In genomic region chrX:153726286-153727107, GRCh38 we compare ENCODE assay signal across 8 cellular contexts. TPM values are rescaled to one million over a fixed set of nuclear protein-coding genes. Genes with fewer than 3 reads are reported as not detected.
DNase-seq lines count a peak whose midpoint lies in the region; ATAC-seq, FAIRE-seq and TF ChIP-seq lines count a peak whose summit lies in the region.

No MANE protein-coding gene starts in this region.

- TF ChIP-seq EP300 in GM12878 (IDR thresholded peaks at IDR 0.05; ENCODE audit: borderline replicate concordance in 1 of 2, control insufficient read depth in 1 of 2, low read depth in 2 of 2, low read length in 2 of 2) = peak in 1 of 2 experiments; percentile 31; a peak in 1 of 4 replicates

- CTCF ChIA-PET in GM12878 (lab: Yijun Ruan, JAX) = interaction anchor here (1.2 to 1.4 kb wide), 2 partner anchors 10 to 59 kb away, joined by 4 to 5 read pairs; no protein-coding TSS in a partner anchor

- no peaks in the 10 kb centered on the region for H3F3A ChIP-seq in smooth muscle cell (ENCODE audit: low read depth)

- peaks cover 30% of the 10 kb centered on the region for H3K4me1 ChIP-seq in GM12878 (ENCODE audit: control insufficient read depth, insufficient read depth, low read length)
- peaks cover 28% of the 10 kb centered on the region for H3K4me1 ChIP-seq in keratinocyte (ENCODE audit: control insufficient read depth, extremely low read depth, insufficient read depth, low read length)
- peaks cover 12% of the 10 kb centered on the region for H3K4me1 ChIP-seq in smooth muscle cell (ENCODE audit: low read depth)

- RAD21 ChIA-PET in GM12878 (lab: Charles Lee; ENCODE audit: unreplicated experiment) = interaction anchor here (1.4 kb wide), 1 partner anchor 9 kb away, joined by 3 read pairs; no protein-coding TSS in a partner anchor

- no TSS peak for BruUV-seq in GM12878 (replicated peaks; lab: Mats Ljungman, UMichigan)

- TF ChIP-seq RAD21 in GM12878 (IDR thresholded peaks at IDR 0.05; ENCODE audit: insufficient read depth, low read depth, low read length) = no peak

- in situ Hi-C loops in GM12878 (cut with MboI) = no loop called here

- dilution Hi-C loops in keratinocyte (cut with MboI; ENCODE audit: extremely low pct_ligation_motif_present, low sequenced_read_pairs) = no loop called here

- H3K36me3 ChIP-seq in GM12878 (ENCODE audit: control insufficient read depth in 2 of 2, insufficient read depth in 2 of 2, low read length in 1 of 2) = no peaks in the 10 kb centered on the region
- H3K36me3 ChIP-seq in keratinocyte (ENCODE audit: control insufficient read depth in 2 of 2, extremely low read depth in 1 of 2, insufficient read depth in 2 of 2, low read length in 2 of 2) = peaks cover 0 to 3% of the 10 kb centered on the region in 2 experiments
- no peaks in the 10 kb centered on the region for H3K36me3 ChIP-seq in smooth muscle cell (ENCODE audit: low read depth)

- peak; percentile 57 for DNase-seq in COLO829 (ENCODE audit: low spot score)
- peak; percentile 87 for DNase-seq in GM19238 (ENCODE audit: insufficient read length, low spot score)
- DNase-seq in RPMI7951 (ENCODE audit: low read depth) = peak; percentile 80
- peak; percentile 48 for DNase-seq in GM12878 (ENCODE audit: low read depth, low spot score)
- no peak for DNase-seq in keratinocyte (ENCODE audit: low read depth, low spot score)
- no peak for DNase-seq in smooth muscle cell (lab: John Stamatoyannopoulos, UW; ENCODE audit: unreplicated experiment)
- DNase-seq in SW 1271 (lab: John Stamatoyannopoulos, UW) = no peak

- H2AFZ ChIP-seq in GM12878 (ENCODE audit: control insufficient read depth, low read depth, low read length) (no peak overlapping the region), keratinocyte (ENCODE audit: control insufficient read depth, low read length) (peak overlapping the region; percentile 9), smooth muscle cell (ENCODE audit: low read depth) (no peak overlapping the region)

- H3K4me3 ChIP-seq in GM12878 = no peak overlapping the region
- H3K4me3 ChIP-seq in keratinocyte (ENCODE audit: control insufficient read depth in 2 of 3, extremely low read depth in 1 of 3, insufficient read depth in 2 of 3, low read depth in 1 of 3, low read length in 3 of 3) = peak overlapping the region in 1 of 3 experiments; percentile 6
- peak overlapping the region; percentile 26 for H3K4me3 ChIP-seq in smooth muscle cell

- 32% methylated on average over 29 of the region's 35 CpGs for WGBS in GM12878 (ENCODE audit: insufficient coverage, insufficient replicate concordance, low lambda C conversion rate, missing lambda C conversion rate)
- 52% methylated on average over 35 of the region's 35 CpGs for WGBS in smooth muscle cell (ENCODE audit: low lambda C conversion rate)

- TF ChIP-seq CTCF in GM12878 (IDR thresholded peaks at IDR 0.05 in 2 of 3, conservative IDR thresholded peaks at IDR 0.05 in 1 of 3; ENCODE audit: control insufficient read depth in 2 of 3, extremely low read depth in 1 of 3, insufficient read depth in 1 of 3, low read depth in 3 of 3, low read length in 3 of 3) (no peak), keratinocyte (optimal IDR thresholded peaks at IDR 0.05 in 1 of 3, IDR thresholded peaks at IDR 0.05 in 1 of 3, conservative IDR thresholded peaks at IDR 0.05 in 1 of 3; ENCODE audit: extremely low read depth in 1 of 3, insufficient read depth in 2 of 3, low read length in 3 of 3) (no peak), smooth muscle cell (IDR thresholded peaks at IDR 0.05; ENCODE audit: borderline replicate concordance, insufficient read depth, poor library complexity, severe bottlenecking) (no peak)

- ATAC-seq in HG03342 (IDR thresholded peaks at IDR 0.05; ENCODE audit: unreplicated experiment) = peak; percentile 52
- ATAC-seq in GM12878 = peak; percentile 72

- peak; percentile 52 for FAIRE-seq in GM12878 (lab: Jason Lieb, UNC)
- no peak for FAIRE-seq in keratinocyte (lab: Jason Lieb, UNC)

- TF ChIP-seq POLR2A in GM12878 (IDR thresholded peaks at IDR 0.05; ENCODE audit: low read depth, low read length) = no peak

- peaks cover 17% of the 10 kb centered on the region for H3K79me2 ChIP-seq in GM12878 (ENCODE audit: control insufficient read depth, insufficient read depth, low read length)
- H3K79me2 ChIP-seq in keratinocyte (ENCODE audit: control insufficient read depth, insufficient read depth, low read length) = peaks cover 17% of the 10 kb centered on the region
- peaks cover 24% of the 10 kb centered on the region for H3K79me2 ChIP-seq in smooth muscle cell (ENCODE audit: low read depth)

- SMC1A ChIA-PET in GM12878 (lab: Charles Lee; ENCODE audit: uncharacterized antibody, unreplicated experiment) = no interaction called here

- H4K20me1 ChIP-seq in GM12878 (ENCODE audit: control insufficient read depth, insufficient read depth) (no peaks in the 10 kb centered on the region), keratinocyte (ENCODE audit: control insufficient read depth, extremely low read depth, insufficient read depth, low read length) (peaks cover 2% of the 10 kb centered on the region), smooth muscle cell (ENCODE audit: low read depth) (peaks cover 18% of the 10 kb centered on the region)

- H3K27me3 ChIP-seq in GM12878 (replicated peaks in 1 of 2; ENCODE audit: control insufficient read depth in 2 of 2, insufficient read depth in 2 of 2, low read length in 1 of 2) = no peaks in the 10 kb centered on the region
- H3K27me3 ChIP-seq in keratinocyte (ENCODE audit: control insufficient read depth, extremely low read depth, insufficient read depth, low read length) = no peaks in the 10 kb centered on the region
- no peaks in the 10 kb centered on the region for H3K27me3 ChIP-seq in smooth muscle cell (ENCODE audit: low read depth)

- peak overlapping the region; percentile 52 for H3K4me2 ChIP-seq in GM12878 (ENCODE audit: control insufficient read depth, insufficient read depth)
- peak overlapping the region; percentile 54 for H3K4me2 ChIP-seq in keratinocyte (ENCODE audit: control insufficient read depth, extremely low read depth, insufficient read depth, low read depth, low read length)
- peak overlapping the region; percentile 86 for H3K4me2 ChIP-seq in smooth muscle cell

- intact Hi-C loops in GM12878 (cut with micrococcal nuclease; ENCODE audit: unreplicated experiment) = no loop called here

- H3K9me1 ChIP-seq in keratinocyte (ENCODE audit: control insufficient read depth, extremely low read depth, insufficient read depth, low read length) = no peaks in the 10 kb centered on the region

- no peaks in the 10 kb centered on the region; the same call in 2 of the 3 replicates for H3K9me3 ChIP-seq in GM12878 (replicated peaks; ENCODE audit: control insufficient read depth, insufficient read depth, low read length)
- no peaks in the 10 kb centered on the region for H3K9me3 ChIP-seq in keratinocyte (ENCODE audit: control insufficient read depth, low read depth, low read length)
- H3K9me3 ChIP-seq in smooth muscle cell (replicated peaks; ENCODE audit: low read depth) = no peaks in the 10 kb centered on the region

- H3K9ac ChIP-seq in GM12878 (ENCODE audit: control insufficient read depth, insufficient read depth, low read length) (no peak overlapping the region; the same call in 1 of the 2 replicates), keratinocyte (ENCODE audit: control insufficient read depth, extremely low read depth, insufficient read depth, low read length) (peak overlapping the region; percentile 9), smooth muscle cell (ENCODE audit: low read depth) (no peak overlapping the region)

- H3K27ac ChIP-seq in GM12878 (ENCODE audit: control insufficient read depth, insufficient read depth) (peak overlapping the region; percentile 28), keratinocyte (ENCODE audit: control insufficient read depth, insufficient read depth, low read length) (no peak overlapping the region), smooth muscle cell (ENCODE audit: low read depth) (peak overlapping the region; percentile 63)

- POLR2A ChIA-PET in GM12878 (lab: Charles Lee) = interaction anchor here (0.6 to 1.3 kb wide), 4 partner anchors 9 to 279 kb away, joined by 3 to 6 read pairs (median 4); partner anchors contain the start of gene ARHGAP4

RNA-seq across cellular contexts. Expression of gene ABCD1, which starts 1.8 kb away (rescaled TPM):
- total RNA-seq in RPMI7951 (2014; rRNA removed; shearing (Covaris generic)) = 7.0 and 9.8 TPM in 2 replicates
- 10.6 and 14.9 TPM in 2 replicates for total RNA-seq in GM12878 (2013; cell fraction: nucleolus; rRNA removed)
- 3.8 and 5.1 TPM in 2 replicates for total RNA-seq in GM12878 (2014; rRNA removed)
- total RNA-seq in GM12878 (2014; rRNA removed; fragmentation: Illumina TruSeq; extraction: Trizol) = 1.4 and 1.8 TPM in 2 replicates
- total RNA-seq in GM12878 (2021) = 6.5 and 6.8 TPM in 2 replicates
- 1.9 TPM for polyA plus RNA-seq in GM12878 (2011; ENCODE audit: low read depth)
- 0.55 and 1.3 TPM in 2 replicates for polyA plus RNA-seq in GM12878 (2011; rRNA removed)
- polyA plus RNA-seq in GM12878 (2011; cell fraction: cytosol; rRNA removed) = 1.6 and 1.9 TPM in 2 replicates
- 8.1 and 9.6 TPM in 2 replicates for polyA plus RNA-seq in GM12878 (2011; cell fraction: nucleus; rRNA removed)
- polyA plus RNA-seq in GM12878 (2012) = 3.9 and 4.1 TPM in 2 replicates
- 0.19 and 0.96 TPM in 2 replicates for polyA plus RNA-seq in GM12878 (2014; fragmentation: Illumina TruSeq; extraction: Trizol)
- polyA plus RNA-seq in GM12878 (2014; fragmentation: Nextera tagmentation; extraction: Ambion mirVana) = under 1 TPM; 0.13 to 0.35 TPM
- 3.9 and 5.1 TPM in 2 replicates for polyA plus RNA-seq in GM12878 (2014; rRNA removed)
- 1 to 10 TPM; 1.4 to 1.6 TPM for polyA plus RNA-seq in GM12878 (2016; fragmentation: Nextera tagmentation; extraction: Ambion mirVana)
- 2.3 and 4.7 TPM in 2 replicates for polyA minus RNA-seq in GM12878 (2011; rRNA and poly(A)+ RNA removed)
- 2.3 and 2.5 TPM in 2 replicates for polyA minus RNA-seq in GM12878 (2011; cell fraction: cytosol; rRNA and poly(A)+ RNA removed)
- 6.9 and 13.2 TPM in 2 replicates for polyA minus RNA-seq in GM12878 (2011; cell fraction: nucleus; rRNA and poly(A)+ RNA removed)
- polyA plus RNA-seq in keratinocyte = 0.81 to 2.0 TPM (median 0.86 TPM) in 3 replicates
- polyA plus RNA-seq in keratinocyte (2011; ENCODE audit: low read depth) = 0.32 TPM
- polyA plus RNA-seq in keratinocyte (2011; cell fraction: cytosol; rRNA removed) = 0.78 and 1.8 TPM in 2 replicates
- polyA plus RNA-seq in keratinocyte (2011; cell fraction: nucleus; rRNA removed) = 3.2 TPM in 2 replicates
- 1.3 and 3.9 TPM in 2 replicates for polyA plus RNA-seq in keratinocyte (2012; ENCODE audit: low replicate concordance)
- polyA minus RNA-seq in keratinocyte = 2.1 to 6.0 TPM (median 2.9 TPM) in 3 replicates
- polyA minus RNA-seq in keratinocyte (2011; cell fraction: cytosol; rRNA and poly(A)+ RNA removed) = 3.5 TPM
- polyA minus RNA-seq in keratinocyte (2011; cell fraction: nucleus; rRNA and poly(A)+ RNA removed) = 4.3 and 7.4 TPM in 2 replicates
- total RNA-seq in smooth muscle cell = 6.2 and 7.1 TPM in 2 replicates
- polyA plus RNA-seq in smooth muscle cell = 9.4 and 10.9 TPM in 2 replicates

RNA-seq across cellular contexts. Expression of gene BCAP31, which starts 2.3 kb away (rescaled TPM):
- total RNA-seq in RPMI7951 (2014; rRNA removed; shearing (Covaris generic)) = 128 and 135 TPM in 2 replicates
- 51.0 and 52.3 TPM in 2 replicates for total RNA-seq in GM12878 (2013; cell fraction: nucleolus; rRNA removed)
- total RNA-seq in GM12878 (2014; rRNA removed) (62.7 and 72.8 TPM in 2 replicates), GM12878 (2014; rRNA removed; fragmentation: Illumina TruSeq; extraction: Trizol) (61.5 and 63.1 TPM in 2 replicates), GM12878 (2021) (104 and 109 TPM in 2 replicates), smooth muscle cell (128 and 139 TPM in 2 replicates)
- polyA plus RNA-seq in GM12878 (2011; ENCODE audit: low read depth) = 105 TPM
- polyA plus RNA-seq in GM12878 (2011; rRNA removed) (52.8 and 82.4 TPM in 2 replicates), GM12878 (2014; fragmentation: Illumina TruSeq; extraction: Trizol) (73.4 and 78.7 TPM in 2 replicates), GM12878 (2014; fragmentation: Nextera tagmentation; extraction: Ambion mirVana) (100 to 1,000 TPM; 201 to 246 TPM), GM12878 (2014; rRNA removed) (71.3 and 79.4 TPM in 2 replicates), GM12878 (2016; fragmentation: Nextera tagmentation; extraction: Ambion mirVana) (100 to 1,000 TPM; 163 to 166 TPM), keratinocyte (260 to 267 TPM (median 262 TPM) in 3 replicates), smooth muscle cell (207 and 260 TPM in 2 replicates)
- 80.8 and 95.5 TPM in 2 replicates for polyA plus RNA-seq in GM12878 (2011; cell fraction: cytosol; rRNA removed)
- 56.0 and 56.2 TPM in 2 replicates for polyA plus RNA-seq in GM12878 (2011; cell fraction: nucleus; rRNA removed)
- 91.6 and 145 TPM in 2 replicates for polyA plus RNA-seq in GM12878 (2012)
- polyA minus RNA-seq in GM12878 (2011; rRNA and poly(A)+ RNA removed) = 80.5 and 90.3 TPM in 2 replicates
- 25.3 and 32.3 TPM in 2 replicates for polyA minus RNA-seq in GM12878 (2011; cell fraction: cytosol; rRNA and poly(A)+ RNA removed)
- polyA minus RNA-seq in GM12878 (2011; cell fraction: nucleus; rRNA and poly(A)+ RNA removed) = 14.9 and 28.0 TPM in 2 replicates
- 151 TPM for polyA plus RNA-seq in keratinocyte (2011; ENCODE audit: low read depth)
- 238 and 264 TPM in 2 replicates for polyA plus RNA-seq in keratinocyte (2011; cell fraction: cytosol; rRNA removed)
- 373 and 377 TPM in 2 replicates for polyA plus RNA-seq in keratinocyte (2011; cell fraction: nucleus; rRNA removed)
- 285 and 352 TPM in 2 replicates for polyA plus RNA-seq in keratinocyte (2012; ENCODE audit: low replicate concordance)
- 247 to 367 TPM (median 298 TPM) in 3 replicates for polyA minus RNA-seq in keratinocyte
- polyA minus RNA-seq in keratinocyte (2011; cell fraction: cytosol; rRNA and poly(A)+ RNA removed) = 181 TPM
- polyA minus RNA-seq in keratinocyte (2011; cell fraction: nucleus; rRNA and poly(A)+ RNA removed) = 111 and 169 TPM in 2 replicates

RNA-seq across cellular contexts. Expression of gene PLXNB3, which starts 37.6 kb away (rescaled TPM):
- total RNA-seq in RPMI7951 (2014; rRNA removed; shearing (Covaris generic)) = 2.0 and 3.8 TPM in 2 replicates
- 0.31 TPM in 1 of 2 replicates, not detected in the other for total RNA-seq in GM12878 (2013; cell fraction: nucleolus; rRNA removed)
- total RNA-seq in GM12878 (2014; rRNA removed) (not detected in 2 replicates), GM12878 (2014; rRNA removed; fragmentation: Illumina TruSeq; extraction: Trizol) (not detected in 2 replicates), GM12878 (2021) (0.21 and 0.53 TPM in 2 replicates), smooth muscle cell (0.58 and 0.67 TPM in 2 replicates)
- 0.31 TPM for polyA plus RNA-seq in GM12878 (2011; ENCODE audit: low read depth)
- polyA plus RNA-seq in GM12878 (2011; rRNA removed) (0.14 and 0.20 TPM in 2 replicates), GM12878 (2014; fragmentation: Illumina TruSeq; extraction: Trizol) (0.18 TPM in 1 of 2 replicates, not detected in the other), GM12878 (2014; fragmentation: Nextera tagmentation; extraction: Ambion mirVana) (not detected), GM12878 (2014; rRNA removed) (0.62 and 0.68 TPM in 2 replicates), GM12878 (2016; fragmentation: Nextera tagmentation; extraction: Ambion mirVana) (under 1 TPM; 0.06 to 0.43 TPM), keratinocyte (7.2 to 14.4 TPM (median 8.6 TPM) in 3 replicates), smooth muscle cell (3.9 and 7.8 TPM in 2 replicates)
- polyA plus RNA-seq in GM12878 (2011; cell fraction: cytosol; rRNA removed) = 0.09 and 0.38 TPM in 2 replicates
- polyA plus RNA-seq in GM12878 (2011; cell fraction: nucleus; rRNA removed) = 3.5 and 3.7 TPM in 2 replicates
- polyA plus RNA-seq in GM12878 (2012) = 0.19 and 0.79 TPM in 2 replicates
- polyA minus RNA-seq in GM12878 (2011; rRNA and poly(A)+ RNA removed) = 0.82 TPM in 1 of 2 replicates, not detected in the other
- 0.94 TPM in 1 of 2 replicates, not detected in the other for polyA minus RNA-seq in GM12878 (2011; cell fraction: cytosol; rRNA and poly(A)+ RNA removed)
- 0.36 and 0.48 TPM in 2 replicates for polyA minus RNA-seq in GM12878 (2011; cell fraction: nucleus; rRNA and poly(A)+ RNA removed)
- 8.8 TPM for polyA plus RNA-seq in keratinocyte (2011; ENCODE audit: low read depth)
- polyA plus RNA-seq in keratinocyte (2011; cell fraction: cytosol; rRNA removed) = 1.8 and 3.8 TPM in 2 replicates
- 41.3 and 62.6 TPM in 2 replicates for polyA plus RNA-seq in keratinocyte (2011; cell fraction: nucleus; rRNA removed)
- 8.4 and 10.0 TPM in 2 replicates for polyA plus RNA-seq in keratinocyte (2012; ENCODE audit: low replicate concordance)
- 15.3 to 21.0 TPM (median 19.4 TPM) in 3 replicates for polyA minus RNA-seq in keratinocyte
- 9.6 TPM for polyA minus RNA-seq in keratinocyte (2011; cell fraction: cytosol; rRNA and poly(A)+ RNA removed)
- 20.2 TPM in 2 replicates for polyA minus RNA-seq in keratinocyte (2011; cell fraction: nucleus; rRNA and poly(A)+ RNA removed)

RNA-seq across cellular contexts. Expression of gene SLC6A8, which starts 38.8 kb away (rescaled TPM):
- 4.7 and 5.2 TPM in 2 replicates for total RNA-seq in RPMI7951 (2014; rRNA removed; shearing (Covaris generic))
- total RNA-seq in GM12878 (2013; cell fraction: nucleolus; rRNA removed) = 1.2 and 1.4 TPM in 2 replicates
- not detected in 2 replicates for total RNA-seq in GM12878 (2014; rRNA removed)
- total RNA-seq in GM12878 (2014; rRNA removed; fragmentation: Illumina TruSeq; extraction: Trizol) = not detected in 2 replicates
- total RNA-seq in GM12878 (2021) = 0.29 and 0.72 TPM in 2 replicates
- polyA plus RNA-seq in GM12878 (2011; ENCODE audit: low read depth) = 0.75 TPM
- 0.23 and 0.30 TPM in 2 replicates for polyA plus RNA-seq in GM12878 (2011; rRNA removed)
- 0.32 and 0.57 TPM in 2 replicates for polyA plus RNA-seq in GM12878 (2011; cell fraction: cytosol; rRNA removed)
- polyA plus RNA-seq in GM12878 (2011; cell fraction: nucleus; rRNA removed) = 1.4 and 2.3 TPM in 2 replicates
- 2.0 TPM in 2 replicates for polyA plus RNA-seq in GM12878 (2012)
- polyA plus RNA-seq in GM12878 (2014; fragmentation: Illumina TruSeq; extraction: Trizol) = 0.01 TPM in 1 of 2 replicates, not detected in the other
- not detected for polyA plus RNA-seq in GM12878 (2014; fragmentation: Nextera tagmentation; extraction: Ambion mirVana)
- 0.06 TPM in 1 of 2 replicates, not detected in the other for polyA plus RNA-seq in GM12878 (2014; rRNA removed)
- polyA plus RNA-seq in GM12878 (2016; fragmentation: Nextera tagmentation; extraction: Ambion mirVana) = under 1 TPM in 1 of 2 experiments, not detected in 1; 0.10 TPM
- polyA minus RNA-seq in GM12878 (2011; rRNA and poly(A)+ RNA removed) = 0.22 and 0.67 TPM in 2 replicates
- polyA minus RNA-seq in GM12878 (2011; cell fraction: cytosol; rRNA and poly(A)+ RNA removed) = 1.2 and 1.4 TPM in 2 replicates
- polyA minus RNA-seq in GM12878 (2011; cell fraction: nucleus; rRNA and poly(A)+ RNA removed) = 0.12 and 0.48 TPM in 2 replicates
- polyA plus RNA-seq in keratinocyte = 33.6 to 56.7 TPM (median 56.1 TPM) in 3 replicates
- 5.0 TPM for polyA plus RNA-seq in keratinocyte (2011; ENCODE audit: low read depth)
- 36.1 and 67.5 TPM in 2 replicates for polyA plus RNA-seq in keratinocyte (2011; cell fraction: cytosol; rRNA removed)
- 134 and 177 TPM in 2 replicates for polyA plus RNA-seq in keratinocyte (2011; cell fraction: nucleus; rRNA removed)
- 44.7 and 84.3 TPM in 2 replicates for polyA plus RNA-seq in keratinocyte (2012; ENCODE audit: low replicate concordance)
- 95.2 to 220 TPM (median 115 TPM) in 3 replicates for polyA minus RNA-seq in keratinocyte
- 109 TPM for polyA minus RNA-seq in keratinocyte (2011; cell fraction: cytosol; rRNA and poly(A)+ RNA removed)
- 101 and 107 TPM in 2 replicates for polyA minus RNA-seq in keratinocyte (2011; cell fraction: nucleus; rRNA and poly(A)+ RNA removed)
- 42.6 and 45.2 TPM in 2 replicates for total RNA-seq in smooth muscle cell
- 98.1 and 128 TPM in 2 replicates for polyA plus RNA-seq in smooth muscle cell

RNA-seq across cellular contexts. Expression of gene PNCK, which starts 52.9 kb away (rescaled TPM):
- not detected in 2 replicates for total RNA-seq in RPMI7951 (2014; rRNA removed; shearing (Covaris generic))
- total RNA-seq in GM12878 (2013; cell fraction: nucleolus; rRNA removed) = 0.66 and 1.4 TPM in 2 replicates
- total RNA-seq in GM12878 (2014; rRNA removed) (not detected in 2 replicates), GM12878 (2014; rRNA removed; fragmentation: Illumina TruSeq; extraction: Trizol) (not detected in 2 replicates), GM12878 (2021) (0.21 TPM in 1 of 2 replicates, not detected in the other), smooth muscle cell (4.0 and 6.4 TPM in 2 replicates)
- polyA plus RNA-seq in GM12878 (2011; ENCODE audit: low read depth) = 0.29 TPM
- polyA plus RNA-seq in GM12878 (2011; rRNA removed) (0.40 and 0.67 TPM in 2 replicates), GM12878 (2014; fragmentation: Illumina TruSeq; extraction: Trizol) (0.54 TPM in 1 of 2 replicates, not detected in the other), GM12878 (2014; fragmentation: Nextera tagmentation; extraction: Ambion mirVana) (not detected), GM12878 (2014; rRNA removed) (not detected in 2 replicates), GM12878 (2016; fragmentation: Nextera tagmentation; extraction: Ambion mirVana) (not detected), keratinocyte (0.05 to 0.37 TPM (median 0.24 TPM) in 3 replicates), smooth muscle cell (2.8 and 9.2 TPM in 2 replicates)
- 0.70 and 0.87 TPM in 2 replicates for polyA plus RNA-seq in GM12878 (2011; cell fraction: cytosol; rRNA removed)
- polyA plus RNA-seq in GM12878 (2011; cell fraction: nucleus; rRNA removed) = 4.1 and 6.0 TPM in 2 replicates
- polyA plus RNA-seq in GM12878 (2012) = 0.51 and 1.2 TPM in 2 replicates
- 0.26 and 0.59 TPM in 2 replicates for polyA minus RNA-seq in GM12878 (2011; rRNA and poly(A)+ RNA removed)
- polyA minus RNA-seq in GM12878 (2011; cell fraction: cytosol; rRNA and poly(A)+ RNA removed) = not detected in 2 replicates
- 0.48 and 0.67 TPM in 2 replicates for polyA minus RNA-seq in GM12878 (2011; cell fraction: nucleus; rRNA and poly(A)+ RNA removed)
- polyA plus RNA-seq in keratinocyte (2011; ENCODE audit: low read depth) = not detected
- 0.14 TPM in 1 of 2 replicates, not detected in the other for polyA plus RNA-seq in keratinocyte (2011; cell fraction: cytosol; rRNA removed)
- polyA plus RNA-seq in keratinocyte (2011; cell fraction: nucleus; rRNA removed) = 0.90 and 1.5 TPM in 2 replicates
- 0.25 TPM in 1 of 2 replicates, not detected in the other for polyA plus RNA-seq in keratinocyte (2012; ENCODE audit: low replicate concordance)
- 0.10 TPM in 1 of 3 replicates, not detected in the others for polyA minus RNA-seq in keratinocyte
- polyA minus RNA-seq in keratinocyte (2011; cell fraction: cytosol; rRNA and poly(A)+ RNA removed) = not detected
- polyA minus RNA-seq in keratinocyte (2011; cell fraction: nucleus; rRNA and poly(A)+ RNA removed) = not detected in 2 replicates

Comparison
In these comparisons a context has a peak if more than half of its experiments do, and no peak if none do; other contexts are left out.
1. DNase-seq: peak in COLO829 (single experiment), GM19238 (single experiment), RPMI7951 (single experiment) and GM12878 (single experiment); none in keratinocyte (single experiment), smooth muscle cell (single experiment) and SW 1271 (0 of 2).
2. Peak in every context shown above with its lines, with median percentiles within 50 percentile points of each other: H3K4me2 ChIP-seq.